17 cellular contexts compared by ENCODE assay signal in the genomic region with DNA sequence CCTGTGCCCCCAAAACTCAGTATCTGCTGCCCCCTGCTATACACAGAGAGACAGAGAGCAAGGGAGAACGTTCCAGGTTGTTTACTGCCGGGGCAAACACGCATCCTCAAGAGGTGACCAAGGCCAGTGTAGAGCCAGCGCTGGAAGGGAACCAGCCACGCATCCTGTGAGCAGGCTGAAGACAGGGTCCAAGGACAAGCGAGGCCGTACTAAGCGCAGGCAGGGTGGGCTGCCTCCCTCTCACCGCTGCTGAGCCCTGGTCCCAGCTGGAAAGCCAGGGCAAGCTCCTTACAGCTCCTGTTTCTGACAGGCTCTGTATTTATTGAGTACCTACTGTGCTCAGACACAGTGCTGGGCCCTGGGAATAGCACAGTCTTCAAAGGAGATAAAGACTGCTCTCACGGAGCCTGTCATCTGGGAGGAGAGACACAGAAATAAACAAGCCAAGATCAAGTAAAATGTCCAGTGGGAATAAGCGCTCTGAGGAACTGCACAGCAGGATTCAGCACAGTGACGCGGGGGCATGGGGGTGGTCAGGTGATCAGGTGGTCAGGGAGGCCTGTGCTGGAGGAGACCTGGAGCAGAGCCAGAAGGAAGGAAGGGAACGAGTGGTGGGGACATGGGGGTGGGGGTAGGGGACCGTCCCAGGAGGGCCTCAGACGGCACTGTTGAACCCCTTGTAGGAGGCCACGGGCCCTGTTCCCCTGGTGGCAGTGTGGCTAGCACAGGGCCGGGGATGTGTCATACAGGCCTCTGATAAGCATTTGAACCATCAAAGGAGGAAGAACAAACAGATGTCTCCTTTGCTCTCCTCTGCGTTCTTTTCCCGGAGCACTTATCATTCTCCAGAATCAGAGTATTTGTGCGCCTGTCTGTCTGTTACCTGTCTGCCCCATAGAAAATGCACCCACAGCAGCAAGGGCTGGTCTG. TPM values are rescaled to one million over a fixed set of nuclear protein-coding genes. Genes with fewer than 3 reads are reported as not detected.
DNase-seq lines count a peak whose midpoint lies in the region; ATAC-seq, FAIRE-seq and TF ChIP-seq lines count a peak whose summit lies in the region.
"Had no signal": no experiment of that assay in that cellular context is flagged by ENCODE, and none has a peak within 500 bp of the region (broad histone marks: within the 10 kb centered on the region; RNA-seq: fewer than 3 reads in every experiment).

No MANE protein-coding gene starts in this region.

- ATAC-seq in pancreas, result peak; percentile 10 to 40 (median 30)
- ATAC-seq in HG02970 (IDR thresholded peaks at IDR 0.05; ENCODE audit: low FRiP score, unreplicated experiment), result no peak
- ATAC-seq in HG02571 (IDR thresholded peaks at IDR 0.05; ENCODE audit: unreplicated experiment), result no peak
- ATAC-seq: activated CD4-positive, CD25-positive, alpha-beta regulatory T cell treated with anti-CD3 and anti-CD28 coated beads, Interleukin-2, amount 50 U/mL, for 24 hours; activated T-helper 17 cell treated with anti-CD3 and anti-CD28 coated beads, Interleukin-2, amount 50 U/mL, for 72 hours; foreskin keratinocyte had no signal

- H3K27me3 ChIP-seq in BLaER1, result no peaks in the 10 kb centered on the region
- no peaks in the 10 kb centered on the region for H3K27me3 ChIP-seq in hepatocyte
- no peaks in the 10 kb centered on the region for H3K27me3 ChIP-seq in pancreas
- H3K27me3 ChIP-seq: foreskin keratinocyte had no signal

- no peak for TF ChIP-seq CTCF in hepatocyte (IDR thresholded peaks at IDR 0.05; ENCODE audit: poor library complexity)
- TF ChIP-seq CTCF in pancreas (IDR thresholded peaks at IDR 0.05), result no peak
- TF ChIP-seq CTCF in foreskin fibroblast (IDR thresholded peaks at IDR 0.05; ENCODE audit: low read depth, low read length), result no peak

- intact Hi-C loops in pancreas (cut with DNase I), result no loop called here

- H3K9me3 ChIP-seq in BLaER1, result no peaks in the 10 kb centered on the region
- no peaks in the 10 kb centered on the region for H3K9me3 ChIP-seq in hepatocyte (ENCODE audit: low read depth)
- no peaks in the 10 kb centered on the region for H3K9me3 ChIP-seq in pancreas

- H4K20me1 ChIP-seq in BLaER1 (no peaks in the 10 kb centered on the region), hepatocyte (ENCODE audit: insufficient read depth, poor library complexity, severe bottlenecking) (no peaks in the 10 kb centered on the region)

- no peaks in the 10 kb centered on the region for H3K9me2 ChIP-seq in hepatocyte (replicated peaks; ENCODE audit: insufficient read depth)

- H3K4me1 ChIP-seq in BLaER1 (peaks cover 14% of the 10 kb centered on the region), hepatocyte (ENCODE audit: insufficient read depth) (peaks cover 14% of the 10 kb centered on the region), pancreas (peaks cover 0 to 17% (median 8%) of the 10 kb centered on the region in 3 donors)
- H3K4me1 ChIP-seq: foreskin keratinocyte had no signal

- H3K79me2 ChIP-seq in hepatocyte, result no peaks in the 10 kb centered on the region

- WGBS in hepatocyte (ENCODE audit: low lambda C conversion rate, missing lambda C conversion rate), result 67% methylated on average over 17 of the region's 21 CpGs
- WGBS in pancreas, 2 donors, result 60 to 62% methylated on average over 21 of the region's 21 CpGs

- H3K27ac ChIP-seq in BLaER1 (no peak overlapping the region), hepatocyte (no peak overlapping the region), pancreas (peak overlapping the region in 1 of 4 donors; percentile 30)
- H3K27ac ChIP-seq: foreskin keratinocyte had no signal

- H2AFZ ChIP-seq in hepatocyte, result no peak overlapping the region

- DNase-seq in amniotic epithelial cell (ENCODE audit: low read depth), result peak; percentile 46
- DNase-seq in hepatocyte (ENCODE audit: low spot score), result no peak
- peak in 1 of 6 donors; percentile 16 for DNase-seq in pancreas
- DNase-seq in NCI-H510A treated with DMSO at 0.1 percent for 48 hours (lab: John Stamatoyannopoulos, UW), result no peak
- no peak for DNase-seq in foreskin fibroblast
- DNase-seq: amniotic stem cell, foreskin keratinocyte, MM.1S, NCI-H524 treated with DMSO at 0.1 percent for 48 hours, retina had no signal

- no peak overlapping the region for H3K9ac ChIP-seq in BLaER1

- H3K4me2 ChIP-seq in BLaER1 (peak overlapping the region; percentile 45), hepatocyte (peak overlapping the region; percentile 45)

- H3K36me3 ChIP-seq in BLaER1 (no peaks in the 10 kb centered on the region), hepatocyte (replicated peaks; ENCODE audit: insufficient read depth, low read depth) (no peaks in the 10 kb centered on the region), pancreas (no peaks in the 10 kb centered on the region)

- H3K4me3 ChIP-seq in BLaER1 (no peak overlapping the region), hepatocyte (no peak overlapping the region), pancreas (no peak overlapping the region), foreskin fibroblast (ENCODE audit: low read depth in 1 of 2, low read length in 2 of 2) (no peak overlapping the region)
- H3K4me3 ChIP-seq: lung had no signal

- no peak for FAIRE-seq in pancreas (lab: Jason Lieb, UNC)
- FAIRE-seq: colon had no signal

RNA-seq across cellular contexts. Expression of gene EFHD2, which starts 37.8 kb away (rescaled TPM):
- total RNA-seq in hepatocyte (34.0 and 34.4 TPM in 2 replicates), pancreas (10 to 100 TPM; 35.9 to 43.6 (median 38.8) TPM)
- polyA plus RNA-seq in hepatocyte (63.7 and 67.5 TPM in 2 replicates), pancreas (10 to 100 TPM; 30.5 to 47.4 TPM)

Comparison
In these comparisons a context has a peak if more than half of its experiments do, and no peak if none do; other contexts are left out.
1. ATAC-seq: peak in pancreas (4 of 4); none in HG02970 (single experiment) and HG02571 (single experiment).